Comparison of ENCODE assay signal across 8 cellular contexts in genomic region chr10:22003111-22003963, GRCh38. TPM values are rescaled to one million over a fixed set of nuclear protein-coding genes. Genes with fewer than 3 reads are reported as not detected.
A peak's percentile ranks its signal among the peaks of the same experiment; 100 is the strongest.
DNase-seq lines count a peak whose midpoint lies in the region; ATAC-seq, FAIRE-seq and TF ChIP-seq lines count a peak whose summit lies in the region.

Gene DNAJC1, minus strand, starts transcription at chr10:22003730. Its CDS starts 296 bp downstream, at chr10:22003434.

- peak; percentile 18 for TF ChIP-seq CTCF in DND-41 (IDR thresholded peaks at IDR 0.05; ENCODE audit: borderline replicate concordance, extremely low read depth, low read length, poor library complexity, severe bottlenecking)
- peak in 1 of 3 experiments; percentile 28 for TF ChIP-seq CTCF in esophagus muscularis mucosa (IDR thresholded peaks at IDR 0.05)

- H3K36me3 ChIP-seq in DND-41 (ENCODE audit: insufficient read depth, low read length) (no peaks in the 10 kb centered on the region), Karpas-422 (ENCODE audit: insufficient read depth, low read length) (no peaks in the 10 kb centered on the region), esophagus muscularis mucosa (no peaks in the 10 kb centered on the region)

- no peaks in the 10 kb centered on the region for H3K9me3 ChIP-seq in DND-41 (ENCODE audit: insufficient read depth, low read length, severe bottlenecking)
- H3K9me3 ChIP-seq in Karpas-422 (ENCODE audit: low read length): no peaks in the 10 kb centered on the region
- no peaks in the 10 kb centered on the region for H3K9me3 ChIP-seq in esophagus muscularis mucosa

- no peaks in the 10 kb centered on the region for H3K79me2 ChIP-seq in DND-41 (ENCODE audit: insufficient read depth, low read length)
- H3K79me2 ChIP-seq in Karpas-422 (ENCODE audit: low read length): no peaks in the 10 kb centered on the region

- DNase-seq in DND-41 (peak; percentile 97), Karpas-422 (peak; percentile 99), RCC 7860 (ENCODE audit: low spot score) (peak; percentile 90), esophagus muscularis mucosa (ENCODE audit: extremely low spot score) (peak; percentile 99), myocyte (ENCODE audit: low read depth) (peak; percentile 97)
- peak; percentile 99 for DNase-seq in activated T-cell treated with anti-CD3 and anti-CD28 coated beads, Interleukin-2, amount 50 U/mL, for 72 hours
- DNase-seq in stimulated activated CD8-positive, alpha-beta memory T cell treated with anti-CD3 and anti-CD28 coated beads, Interleukin-7, amount 100 ng/mL, for 48 hours (ENCODE audit: extremely low read depth in 1 of 2, low read depth in 1 of 2): peak; percentile 95 to 96

- peak; percentile 83 for TF ChIP-seq POLR2A in esophagus muscularis mucosa (IDR thresholded peaks at IDR 0.05; ENCODE audit: low read depth)

- no peaks in the 10 kb centered on the region for H3K9me3 Mint-ChIP-seq in activated T-cell treated with anti-CD3 and anti-CD28 coated beads, Interleukin-2, amount 50 U/mL, for 72 hours

- H3K9ac ChIP-seq in DND-41 (ENCODE audit: low read depth, low read length) (peak within 1 kb of the TSS; percentile 67), Karpas-422 (ENCODE audit: low read length) (peak within 1 kb of the TSS; percentile 65)

- H3K4me2 ChIP-seq in DND-41 (ENCODE audit: insufficient read depth, low read length) (peak within 1 kb of the TSS; percentile 98), Karpas-422 (ENCODE audit: low read depth, low read length, poor library complexity, severe bottlenecking) (peak within 1 kb of the TSS; percentile 90)

- peak within 1 kb of the TSS; percentile 41 to 64; a peak in 3 of 4 replicates for H3K4me3 ChIP-seq in DND-41 (ENCODE audit: low read depth in 1 of 2, low read length in 2 of 2)
- peak within 1 kb of the TSS; percentile 71 for H3K4me3 ChIP-seq in Karpas-422 (ENCODE audit: low read length)
- H3K4me3 ChIP-seq in esophagus muscularis mucosa: peak within 1 kb of the TSS; percentile 71 to 93 (median 80)

- peak within 1 kb of the TSS; percentile 74 for H3K27ac Mint-ChIP-seq in activated T-cell treated with anti-CD3 and anti-CD28 coated beads, Interleukin-2, amount 50 U/mL, for 72 hours

- peaks cover 28% of the 10 kb centered on the region for H3K4me1 Mint-ChIP-seq in activated T-cell treated with anti-CD3 and anti-CD28 coated beads, Interleukin-2, amount 50 U/mL, for 72 hours (ENCODE audit: low read depth)

- peak within 1 kb of the TSS; percentile 90 to 98 for H3K4me3 Mint-ChIP-seq in activated T-cell treated with anti-CD3 and anti-CD28 coated beads, Interleukin-2, amount 50 U/mL, for 72 hours

- peaks cover 10% of the 10 kb centered on the region for H3K27me3 ChIP-seq in DND-41 (ENCODE audit: insufficient read depth, low read length, poor library complexity)
- peaks cover 2% of the 10 kb centered on the region; the same call in 1 of the 2 replicates for H3K27me3 ChIP-seq in Karpas-422 (ENCODE audit: low read length)
- no peaks in the 10 kb centered on the region for H3K27me3 ChIP-seq in esophagus muscularis mucosa

- ATAC-seq in DND-41 (ENCODE audit: insufficient read depth, low read depth) (peak; percentile 96), GM21825 (IDR thresholded peaks at IDR 0.05; ENCODE audit: unreplicated experiment) (peak; percentile 95)
- peak; percentile 96 to 97 for ATAC-seq in activated T-cell treated with anti-CD3 and anti-CD28 coated beads, Interleukin-2, amount 50 U/mL, for 72 hours (replicated peaks in 1 of 2)

- FAIRE-seq in RCC 7860 (lab: Jason Lieb, UNC): peak; percentile 63

- peaks cover 35% of the 10 kb centered on the region for H3K4me1 ChIP-seq in DND-41 (ENCODE audit: insufficient read depth, low read length)
- peaks cover 23% of the 10 kb centered on the region for H3K4me1 ChIP-seq in Karpas-422 (ENCODE audit: low read length)
- H3K4me1 ChIP-seq in esophagus muscularis mucosa: peaks cover 0 to 33% (median 26%) of the 10 kb centered on the region in 4 donors

- H3K27me3 Mint-ChIP-seq in activated T-cell treated with anti-CD3 and anti-CD28 coated beads, Interleukin-2, amount 50 U/mL, for 72 hours (ENCODE audit: low read depth): peaks cover 7% of the 10 kb centered on the region

- intact Hi-C loops in esophagus muscularis mucosa (cut with DNase I): loop anchor here (5.0 to 10.0 kb wide), 6 partner anchors 224 to 1091 kb away; partner anchors contain the start of genes MSRB2 and PIP4K2A

- no peaks in the 10 kb centered on the region for H3K9me2 ChIP-seq in Karpas-422 (replicated peaks; ENCODE audit: insufficient read depth, low read length)

- H3K27ac ChIP-seq in DND-41 (ENCODE audit: low read length): peak within 1 kb of the TSS; percentile 64
- no peak within 1 kb of the TSS for H3K27ac ChIP-seq in Karpas-422 (ENCODE audit: low read length)
- peak within 1 kb of the TSS; percentile 93 to 99 (median 94) for H3K27ac ChIP-seq in esophagus muscularis mucosa (replicated peaks in 1 of 4)

- peak within 1 kb of the TSS; percentile 87 for H2AFZ ChIP-seq in DND-41 (ENCODE audit: low read depth, low read length)
- H2AFZ ChIP-seq in Karpas-422 (ENCODE audit: low read length): peak within 1 kb of the TSS; percentile 99

- peaks cover 5 to 11% of the 10 kb centered on the region in 2 donors for H3K36me3 Mint-ChIP-seq in activated T-cell treated with anti-CD3 and anti-CD28 coated beads, Interleukin-2, amount 50 U/mL, for 72 hours (ENCODE audit: insufficient read depth in 2 of 2)

- H4K20me1 ChIP-seq in DND-41 (ENCODE audit: insufficient read depth, low read length) (no peaks in the 10 kb centered on the region), Karpas-422 (ENCODE audit: insufficient read depth, low read depth, low read length) (no peaks in the 10 kb centered on the region)

- WGBS in esophagus muscularis mucosa: 0% methylated on average over 15 of the region's 88 CpGs

- TF ChIP-seq EP300 in esophagus muscularis mucosa (IDR thresholded peaks at IDR 0.05): no peak

RNA-seq across cellular contexts. Expression of gene DNAJC1, which starts in this region (rescaled TPM):
- 3.2 and 4.4 TPM in 2 replicates for total RNA-seq in Karpas-422 (2014; rRNA removed; shearing (Covaris generic); ENCODE audit: low replicate concordance)
- 10 to 100 TPM; 40.6 to 42.4 TPM for total RNA-seq in activated T-cell treated with anti-CD3 and anti-CD28 coated beads, Interleukin-2, amount 50 U/mL, for 72 hours
- 10 to 100 TPM; 46.5 to 70.6 (median 61.5) TPM for total RNA-seq in esophagus muscularis mucosa
- total RNA-seq in myocyte: 22.6 and 29.9 TPM in 2 replicates
- polyA plus RNA-seq in myocyte (2012): 14.6 TPM
